In genomic region chr4:119184128-119184527, GRCh38 we compare ENCODE assay signal across 19 cellular contexts. TPM values are rescaled to one million over a fixed set of nuclear protein-coding genes. Genes with fewer than 3 reads are reported as not detected.
DNase-seq lines count a peak whose midpoint lies in the region; ATAC-seq and TF ChIP-seq lines count a peak whose summit lies in the region.
"Had no signal": no experiment of that assay in that cellular context is flagged by ENCODE, and none has a peak within 500 bp of the region (broad histone marks: within the 10 kb centered on the region; RNA-seq: fewer than 3 reads in every experiment).

No MANE protein-coding gene starts in this region.

- H3K9ac ChIP-seq in colonic mucosa (ENCODE audit: low read depth in 2 of 2, low read length in 2 of 2), result no peak overlapping the region
- H3K9ac ChIP-seq: BLaER1 treated with 17β-estradiol and CSF1 and Interleukin-3, amounts not matched to agents 10 nM and 100 nM had no signal

- H3K27me3 ChIP-seq in left ventricle myocardium inferior (ENCODE audit: low read depth) (no peaks in the 10 kb centered on the region), colonic mucosa (no peaks in the 10 kb centered on the region)
- H3K27me3 ChIP-seq: BLaER1 treated with 17β-estradiol and CSF1 and Interleukin-3, amounts not matched to agents 10 nM and 100 nM had no signal

- peaks cover 44% of the 10 kb centered on the region for H3K4me1 ChIP-seq in left ventricle myocardium inferior
- no peaks in the 10 kb centered on the region for H3K4me1 ChIP-seq in colonic mucosa
- H3K4me1 ChIP-seq in mucosa of descending colon (ENCODE audit: low read depth), result peaks cover 3% of the 10 kb centered on the region
- H3K4me1 ChIP-seq: BLaER1 treated with 17β-estradiol and CSF1 and Interleukin-3, amounts not matched to agents 10 nM and 100 nM had no signal

- peak; percentile 97 for ATAC-seq in mucosa of descending colon
- ATAC-seq in esophagus mucosa, result no peak
- ATAC-seq: CD8-positive, alpha-beta T cell; GM12878; HepG2 had no signal

- peak overlapping the region; percentile 31 for H3K27ac ChIP-seq in left ventricle myocardium inferior (replicated peaks)
- H3K27ac ChIP-seq in colonic mucosa, result peak overlapping the region; percentile 61
- no peak overlapping the region for H3K27ac ChIP-seq in caudate nucleus (ENCODE audit: low read depth, low read length)
- H3K27ac ChIP-seq: BLaER1 treated with 17β-estradiol and CSF1 and Interleukin-3, amounts not matched to agents 10 nM and 100 nM had no signal

- H3K9me3 ChIP-seq in left ventricle myocardium inferior (replicated peaks) (no peaks in the 10 kb centered on the region), colonic mucosa (no peaks in the 10 kb centered on the region), mucosa of descending colon (no peaks in the 10 kb centered on the region)
- H3K9me3 ChIP-seq: BLaER1 treated with 17β-estradiol and CSF1 and Interleukin-3, amounts not matched to agents 10 nM and 100 nM had no signal

- TF ChIP-seq CTCF in left ventricle myocardium inferior (IDR thresholded peaks at IDR 0.05; ENCODE audit: borderline replicate concordance) (no peak), colonic mucosa (IDR thresholded peaks at IDR 0.05) (no peak), mucosa of descending colon (IDR thresholded peaks at IDR 0.05) (no peak)

- H3K4me3 ChIP-seq in left ventricle myocardium inferior, result no peak overlapping the region
- H3K4me3 ChIP-seq in colonic mucosa, result no peak overlapping the region
- no peak overlapping the region for H3K4me3 ChIP-seq in mucosa of descending colon
- H3K4me3 ChIP-seq: BLaER1 treated with 17β-estradiol and CSF1 and Interleukin-3, amounts not matched to agents 10 nM and 100 nM; GM12878 had no signal

- DNase-seq in left ventricle myocardium inferior, result no peak
- DNase-seq in cardiac septum (ENCODE audit: low spot score), result no peak
- peak; percentile 64 for DNase-seq in colonic mucosa
- peak in 1 of 3 donors; percentile 68 for DNase-seq in mucosa of descending colon
- DNase-seq in NCI-H187 (lab: John Stamatoyannopoulos, UW), result no peak
- no peak for DNase-seq in caudate nucleus (lab: John Stamatoyannopoulos, UW)
- DNase-seq: CD8-positive, alpha-beta T cell; DMS 273 treated with DMSO at 0.1 percent for 48 hours; DMS53; DND-41; EL; H9 had no signal

- intact Hi-C loops in left ventricle myocardium inferior (cut with micrococcal nuclease), result no loop called here
- intact Hi-C loops in cardiac septum (cut with DNase I), result no loop called here
- intact Hi-C loops in colonic mucosa (cut with DNase I), result no loop called here
- intact Hi-C loops in mucosa of descending colon (cut with DNase I, micrococcal nuclease), result no loop called here

- H3K36me3 ChIP-seq in left ventricle myocardium inferior, result peaks cover 7% of the 10 kb centered on the region
- H3K36me3 ChIP-seq in colonic mucosa, result no peaks in the 10 kb centered on the region
- H3K36me3 ChIP-seq in mucosa of descending colon (ENCODE audit: low read depth), result no peaks in the 10 kb centered on the region
- H3K36me3 ChIP-seq: BLaER1 treated with 17β-estradiol and CSF1 and Interleukin-3, amounts not matched to agents 10 nM and 100 nM had no signal

RNA-seq across cellular contexts. Expression of gene USP53, which starts 28.4 kb away (rescaled TPM):
- 39.9 TPM for total RNA-seq in left ventricle myocardium inferior
- total RNA-seq in cardiac septum, result 49.7 TPM
- total RNA-seq in colonic mucosa, result 10 to 100 TPM; 37.5 to 83.8 TPM
- total RNA-seq in mucosa of descending colon, result 100 to 1,000 TPM in 1 of 3 donors, 10 to 100 TPM in 2; 57.7 to 118 (median 67.6) TPM
- 19.5 TPM for total RNA-seq in esophagus mucosa

RNA-seq across cellular contexts. Expression of gene MYOZ2, which starts 48.5 kb away (rescaled TPM):
- total RNA-seq in left ventricle myocardium inferior, result 843 TPM
- 727 TPM for total RNA-seq in cardiac septum
- total RNA-seq in colonic mucosa, result under 1 TPM in 1 of 2 donors, not detected in 1; 0.08 TPM
- total RNA-seq in mucosa of descending colon, result under 1 TPM; 0.20 to 0.63 (median 0.29) TPM
- total RNA-seq in esophagus mucosa, result not detected
- total RNA-seq: B cell; CD8-positive, alpha-beta T cell; G401; GM12878; H1; H9; HepG2 had no signal

Comparison
In these comparisons a context has a peak if more than half of its experiments do, and no peak if none do; other contexts are left out.
1. RNA of gene MYOZ2, which starts 48.5 kb away (total RNA-seq): 843 TPM in left ventricle myocardium inferior (single experiment) and 727 TPM in cardiac septum (single experiment); 0.20 to 0.63 TPM in mucosa of descending colon, 0.08 TPM in colonic mucosa and not detected in esophagus mucosa (single experiment); every median in the first group is over 100 times any median in the second.